29 cellular contexts compared by ENCODE assay signal in the genomic region with DNA sequence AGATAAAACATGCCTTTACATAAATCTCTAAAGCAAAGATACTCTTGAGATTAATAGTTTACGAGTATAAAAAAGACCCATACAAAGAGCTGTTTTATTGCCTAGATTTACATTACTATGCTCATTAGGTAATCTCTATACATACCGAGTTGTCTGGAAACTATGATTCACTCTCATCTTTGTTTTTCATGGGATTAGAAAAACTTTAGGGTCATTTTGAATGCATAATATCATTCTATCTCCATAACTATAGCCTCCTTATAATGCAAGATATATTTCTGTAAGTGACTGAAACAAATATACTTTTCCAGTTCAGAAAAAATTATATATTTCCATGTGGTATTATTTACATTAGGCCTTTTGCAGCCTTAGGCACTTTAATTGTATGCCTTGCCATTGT.
"Had no signal": no experiment of that assay in that cellular context is flagged by ENCODE, and none has a peak within 500 bp of the region (broad histone marks: within the 10 kb centered on the region; RNA-seq: fewer than 3 reads in every experiment).

No MANE protein-coding gene starts in this region.

- FAIRE-seq: colon, endometrium, endothelial cell of umbilical vein, frontal cortex had no signal

- H3K27me3 ChIP-seq: colonic mucosa, dorsolateral prefrontal cortex, esophagus muscularis mucosa, esophagus squamous epithelium, foreskin keratinocyte, gastrocnemius medialis, gastroesophageal sphincter, heart left ventricle, heart right ventricle had no signal

- H3K4me3 ChIP-seq: colonic mucosa, coronary artery, dorsolateral prefrontal cortex, esophagus muscularis mucosa, esophagus squamous epithelium, gastrocnemius medialis, gastroesophageal sphincter, heart left ventricle, heart right ventricle had no signal

- H3K27ac Mint-ChIP-seq: dendritic cell treated with granulocyte-macrophage colony-stimulating factor and Interleukin-4, amounts not matched to agents 40 ng/mL and 50 ng/mL, for 4 days; effector memory CD8-positive, alpha-beta T cell; endodermal cell had no signal

- H3K36me3 ChIP-seq: colonic mucosa, esophagus muscularis mucosa, esophagus squamous epithelium, gastrocnemius medialis, gastroesophageal sphincter, heart left ventricle, heart right ventricle had no signal

- DNase-seq: colonic mucosa; cortex of kidney; dermis blood vessel endothelial cell; dorsolateral prefrontal cortex; effector CD4-positive, alpha-beta T cell; effector CD8-positive, alpha-beta T cell; effector memory CD4-positive, alpha-beta T cell; effector memory CD8-positive, alpha-beta T cell; endodermal cell; erythroblast; esophagus squamous epithelium; foreskin fibroblast; foreskin keratinocyte; foreskin melanocyte; gastrocnemius medialis; glutamatergic neuron; head of caudate nucleus; heart left ventricle; heart right ventricle had no signal

- H3K4me1 ChIP-seq: colonic mucosa, esophagus muscularis mucosa, esophagus squamous epithelium, foreskin keratinocyte, gastrocnemius medialis, gastroesophageal sphincter, heart left ventricle, heart right ventricle had no signal

- H3K4me1 Mint-ChIP-seq: endodermal cell had no signal

- H3K27me3 Mint-ChIP-seq: dendritic cell treated with granulocyte-macrophage colony-stimulating factor and Interleukin-4, amounts not matched to agents 40 ng/mL and 50 ng/mL, for 4 days; effector memory CD8-positive, alpha-beta T cell had no signal

- H3K4me3 Mint-ChIP-seq: dendritic cell treated with granulocyte-macrophage colony-stimulating factor and Interleukin-4, amounts not matched to agents 40 ng/mL and 50 ng/mL, for 4 days; effector memory CD8-positive, alpha-beta T cell; endodermal cell had no signal

- H3K9me3 ChIP-seq: colonic mucosa, gastrocnemius medialis had no signal

- H3K27ac ChIP-seq: colonic mucosa, coronary artery, dorsolateral prefrontal cortex, epithelial cell of prostate, esophagus muscularis mucosa, esophagus squamous epithelium, foreskin keratinocyte, gastrocnemius medialis, gastroesophageal sphincter, heart left ventricle, heart right ventricle had no signal

- ATAC-seq: effector memory CD8-positive, alpha-beta T cell; esophagus mucosa; foreskin keratinocyte; gastrocnemius medialis; gastroesophageal sphincter; heart left ventricle; heart right ventricle had no signal
